In the genomic region with DNA sequence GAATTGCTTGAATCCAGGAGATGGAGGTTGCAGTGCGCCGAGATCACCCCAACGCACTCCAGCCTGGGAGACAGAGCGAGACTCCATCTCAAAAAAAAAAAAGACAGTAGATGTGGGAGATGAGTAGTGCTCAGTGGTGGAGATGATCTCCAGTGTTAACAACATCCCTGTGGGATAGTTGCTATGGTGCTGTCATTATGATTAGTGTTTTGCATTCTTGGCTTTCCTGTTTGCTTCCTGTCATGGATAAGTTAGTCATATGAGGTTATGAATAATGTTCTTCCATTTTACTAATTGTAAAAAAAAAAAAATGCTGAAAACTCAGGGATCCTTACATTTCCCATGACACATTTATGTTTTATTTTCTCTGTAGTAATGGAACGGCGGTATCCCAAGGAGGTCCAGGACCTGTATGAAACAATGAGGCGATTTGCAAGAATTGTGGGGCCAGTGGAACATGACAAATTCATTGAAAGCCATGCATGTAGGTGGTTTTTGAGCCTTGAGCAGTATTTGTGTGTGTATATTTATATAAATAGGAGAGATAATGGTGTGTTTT, we compare ENCODE assay signal across 1 cellular context.
TF ChIP-seq lines count a peak whose summit lies in the region.

No MANE protein-coding gene starts in this region.

TF ChIP-seq in GM12891, 5 proteins besides CTCF, POLR2A, EP300 and RAD21 (continued from another document):
- TF ChIP-seq PAX5 (IDR thresholded peaks at IDR 0.05; ENCODE audit: insufficient read depth, low read length, severe bottlenecking) = no peak
- no peak for TF ChIP-seq TAF1 (IDR thresholded peaks at IDR 0.05; ENCODE audit: low read depth, low read length)
- TF ChIP-seq SPI1 (IDR thresholded peaks at IDR 0.05; ENCODE audit: low read depth, low read length) = no peak
- no peak for TF ChIP-seq POU2F2 (IDR thresholded peaks at IDR 0.05; ENCODE audit: low read depth, low read length)
